9 cellular contexts compared by ENCODE assay signal in genomic region chr2:36785179-36785795, GRCh38.
DNase-seq lines count a peak whose midpoint lies in the region; FAIRE-seq and TF ChIP-seq lines count a peak whose summit lies in the region.
"Had no signal": no experiment of that assay in that cellular context is flagged by ENCODE, and none has a peak within 500 bp of the region (broad histone marks: within the 10 kb centered on the region; RNA-seq: fewer than 3 reads in every experiment).

No MANE protein-coding gene starts in this region.

- H3K9me3 ChIP-seq in hepatocyte (ENCODE audit: low read depth) (no peaks in the 10 kb centered on the region), small intestine (ENCODE audit: control insufficient read depth, low read depth) (no peaks in the 10 kb centered on the region)

- no peaks in the 10 kb centered on the region for H3K9me2 ChIP-seq in hepatocyte (replicated peaks; ENCODE audit: insufficient read depth)

- TF ChIP-seq CTCF in hepatocyte (IDR thresholded peaks at IDR 0.05; ENCODE audit: poor library complexity), result peak; percentile 97

- no peak overlapping the region for H3K4me2 ChIP-seq in hepatocyte

- H3K4me1 ChIP-seq in hepatocyte (ENCODE audit: insufficient read depth), result no peaks in the 10 kb centered on the region
- peaks cover 0 to 2% of the 10 kb centered on the region in 2 donors for H3K4me1 ChIP-seq in small intestine (ENCODE audit: control insufficient read depth in 2 of 2, insufficient read depth in 1 of 2, low read depth in 1 of 2, low read length in 1 of 2)

- H3K36me3 ChIP-seq in hepatocyte (replicated peaks; ENCODE audit: insufficient read depth, low read depth) (no peaks in the 10 kb centered on the region), small intestine (ENCODE audit: control insufficient read depth in 2 of 2, insufficient read depth in 2 of 2, low read length in 2 of 2) (no peaks in the 10 kb centered on the region)

- H3K4me3 ChIP-seq in hepatocyte (no peak overlapping the region), small intestine (ENCODE audit: low read depth in 1 of 2, low read length in 2 of 2) (no peak overlapping the region)

- H3K27ac ChIP-seq in hepatocyte (no peak overlapping the region), small intestine (ENCODE audit: low read depth in 1 of 2, low read length in 1 of 2) (no peak overlapping the region)

- DNase-seq in ELR (ENCODE audit: low read depth) (peak; percentile 62), HCEC 1CT (peak; percentile 42), NAMALWA (ENCODE audit: low spot score) (peak; percentile 78), T follicular helper cell (ENCODE audit: low read depth) (peak; percentile 37), amniotic epithelial cell (ENCODE audit: low read depth) (peak; percentile 67), hepatocyte (ENCODE audit: low spot score) (peak; percentile 71), small intestine (peak; percentile 75), mesenteric fat pad (ENCODE audit: low spot score) (no peak)

- no peaks in the 10 kb centered on the region for H4K20me1 ChIP-seq in hepatocyte (ENCODE audit: insufficient read depth, poor library complexity, severe bottlenecking)

- H2AFZ ChIP-seq in hepatocyte, result no peak overlapping the region

- WGBS in hepatocyte (ENCODE audit: low lambda C conversion rate, missing lambda C conversion rate), result 34% methylated on average over 5 of the region's 5 CpGs
- WGBS in small intestine, 3 donors, result 23 to 31% (median 27%) methylated on average over 5 of the region's 5 CpGs

- no peaks in the 10 kb centered on the region for H3K79me2 ChIP-seq in hepatocyte

- no peaks in the 10 kb centered on the region for H3K27me3 ChIP-seq in hepatocyte
- no peaks in the 10 kb centered on the region for H3K27me3 ChIP-seq in small intestine (ENCODE audit: control insufficient read depth in 2 of 2, insufficient read depth in 2 of 2, low read length in 2 of 2)

- no peak for FAIRE-seq in small intestine (lab: Jason Lieb, UNC)
- FAIRE-seq: endometrium had no signal
